28 cellular contexts compared by ENCODE assay signal in genomic region chr5:129639331-129639730, GRCh38.
"Had no signal": no experiment of that assay in that cellular context is flagged by ENCODE, and none has a peak within 500 bp of the region (broad histone marks: within the 10 kb centered on the region; RNA-seq: fewer than 3 reads in every experiment).

No MANE protein-coding gene starts in this region.

- H3K36me3 ChIP-seq: left ventricle myocardium inferior, pancreas, prostate gland, suprapubic skin, thoracic aorta, tibial artery, upper lobe of right lung had no signal

- H3K4me3 Mint-ChIP-seq: memory B cell; naive thymus-derived CD4-positive, alpha-beta T cell; natural killer cell treated with Interleukin-12 subunit alpha and Interleukin-12 subunit beta and Interleukin-15 and Interleukin-18, amount 100 ng/mL, for 72 hours; neural crest cell; stimulated activated effector memory CD8-positive, alpha-beta T cell treated with anti-CD3 and anti-CD28 coated beads, Interleukin-12 subunit alpha, Interleukin-12 subunit beta, amount 100 ng/mL, for 72 hours; stimulated activated naive CD8-positive, alpha-beta T cell treated with anti-CD3 and anti-CD28 coated beads, Interleukin-15, Interleukin-2, amounts not matched to agents 100 ng/mL and 50 ng/mL, for 24 hours had no signal

- H3K27me3 ChIP-seq: pancreas, suprapubic skin, tibial artery, upper lobe of right lung had no signal

- H3K27ac Mint-ChIP-seq: memory B cell; naive thymus-derived CD4-positive, alpha-beta T cell; natural killer cell treated with Interleukin-12 subunit alpha and Interleukin-12 subunit beta and Interleukin-15 and Interleukin-18, amount 100 ng/mL, for 72 hours; stimulated activated effector memory CD8-positive, alpha-beta T cell treated with anti-CD3 and anti-CD28 coated beads, Interleukin-12 subunit alpha, Interleukin-12 subunit beta, amount 100 ng/mL, for 72 hours; stimulated activated naive CD8-positive, alpha-beta T cell treated with anti-CD3 and anti-CD28 coated beads, Interleukin-15, Interleukin-2, amounts not matched to agents 100 ng/mL and 50 ng/mL, for 24 hours had no signal

- H3K9me3 Mint-ChIP-seq: neural crest cell had no signal

- H3K4me1 Mint-ChIP-seq: memory B cell; naive thymus-derived CD4-positive, alpha-beta T cell; neural crest cell; stimulated activated effector memory CD8-positive, alpha-beta T cell treated with anti-CD3 and anti-CD28 coated beads, Interleukin-12 subunit alpha, Interleukin-12 subunit beta, amount 100 ng/mL, for 72 hours had no signal

- H3K9me3 ChIP-seq: left ventricle myocardium inferior, mucosa of descending colon, pancreas, prostate gland, suprapubic skin, thoracic aorta, tibial artery, upper lobe of right lung had no signal

- DNase-seq: islet precursor cell; left ventricle myocardium inferior; midbrain; mucosa of descending colon; naive thymus-derived CD4-positive, alpha-beta T cell; nucleus accumbens; pancreas; posterior cingulate gyrus; retina; right cardiac atrium; stimulated activated CD4-positive, alpha-beta T cell treated with anti-CD3 and anti-CD28 coated beads, Interleukin-12 subunit alpha, Interleukin-12 subunit beta, amount 100 ng/mL, for 4 hours; stimulated activated CD4-positive, alpha-beta T cell treated with anti-CD3 and anti-CD28 coated beads, Interleukin-15, amount 100 ng/mL, for 24 hours; stimulated activated CD4-positive, alpha-beta T cell treated with anti-CD3 and anti-CD28 coated beads, Interleukin-4, amount 100 ng/mL, for 24 hours; stimulated activated naive CD4-positive, alpha-beta T cell; tibial artery; trophoblast cell; upper lobe of right lung had no signal

- H3K4me3 ChIP-seq: left ventricle myocardium inferior, lung, mucosa of descending colon, pancreas, prostate gland, skin epidermis, suprapubic skin, thoracic aorta, tibial artery, upper lobe of right lung had no signal

- ATAC-seq: mucosa of descending colon; naive thymus-derived CD4-positive, alpha-beta T cell; natural killer cell treated with Interleukin-12 subunit alpha and Interleukin-12 subunit beta and Interleukin-15 and Interleukin-18, amount 100 ng/mL, for 72 hours; pancreas; right cardiac atrium; sciatic nerve; stimulated activated effector memory CD8-positive, alpha-beta T cell treated with anti-CD3 and anti-CD28 coated beads, Interleukin-12 subunit alpha, Interleukin-12 subunit beta, amount 100 ng/mL, for 72 hours; upper lobe of right lung had no signal

- H3K27ac ChIP-seq: left ventricle myocardium inferior, pancreas, prostate gland, skin epidermis, suprapubic skin, thoracic aorta, tibial artery, upper lobe of right lung had no signal

- H3K4me1 ChIP-seq: left ventricle myocardium inferior, pancreas, prostate gland, suprapubic skin, tibial artery, upper lobe of right lung had no signal

- H3K27me3 Mint-ChIP-seq: memory B cell; natural killer cell treated with Interleukin-12 subunit alpha and Interleukin-12 subunit beta and Interleukin-15 and Interleukin-18, amount 100 ng/mL, for 72 hours; stimulated activated naive CD8-positive, alpha-beta T cell treated with anti-CD3 and anti-CD28 coated beads, Interleukin-15, Interleukin-2, amounts not matched to agents 100 ng/mL and 50 ng/mL, for 24 hours had no signal

- H3K36me3 Mint-ChIP-seq: memory B cell; naive thymus-derived CD4-positive, alpha-beta T cell; natural killer cell treated with Interleukin-12 subunit alpha and Interleukin-12 subunit beta and Interleukin-15 and Interleukin-18, amount 100 ng/mL, for 72 hours; stimulated activated effector memory CD8-positive, alpha-beta T cell treated with anti-CD3 and anti-CD28 coated beads, Interleukin-12 subunit alpha, Interleukin-12 subunit beta, amount 100 ng/mL, for 72 hours had no signal
